In the genomic region with DNA sequence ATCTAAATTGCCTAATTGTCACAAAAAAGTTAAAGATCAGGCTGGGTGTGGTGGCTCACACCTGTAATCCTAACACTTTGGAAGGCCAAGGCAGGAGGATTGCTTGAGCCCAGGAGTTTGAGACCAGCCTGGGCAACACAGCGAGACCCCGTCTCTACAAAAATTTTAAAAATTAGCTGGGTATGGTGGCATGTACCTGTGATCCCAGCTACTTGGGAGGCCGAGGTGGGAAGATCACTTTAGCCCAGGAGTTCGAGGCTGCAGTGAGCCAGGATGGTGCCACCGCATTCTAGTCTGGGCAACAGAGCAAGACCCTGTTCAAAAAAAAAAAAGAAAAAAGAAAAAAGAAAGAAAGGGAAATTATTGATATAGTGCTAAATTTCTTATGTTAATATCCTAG, we compare ENCODE assay signal across 5 cellular contexts. TPM values are rescaled to one million over a fixed set of nuclear protein-coding genes. Genes with fewer than 3 reads are reported as not detected.
"Had no signal": no experiment of that assay in that cellular context is flagged by ENCODE, and none has a peak within 500 bp of the region (broad histone marks: within the 10 kb centered on the region; RNA-seq: fewer than 3 reads in every experiment).

No MANE protein-coding gene starts in this region.

RNA-seq across cellular contexts. Expression of a gene that starts 26.4 kb away (rescaled TPM):
- total RNA-seq: activated naive CD4-positive, alpha-beta T cell treated with anti-CD3 and anti-CD28 coated beads, Interleukin-2, amount 50 U/mL, for 72 hours; activated naive CD8-positive, alpha-beta T cell treated with anti-CD3 and anti-CD28 coated beads, Interleukin-2, amount 10 ng/mL, durations not matched to agents 7 days and 5 days; activated T-helper 1 cell treated with anti-CD3 and anti-CD28 coated beads, Interleukin-12 subunit alpha, Interleukin-12 subunit beta, Interleukin-2, Interleukin-4 antibody, amounts not matched to agents 30 ng/mL and 10 ng/mL and 1 ng/mL, durations not matched to agents 14 hours and 24 hours and 36 hours; activated T-helper 17 cell treated with anti-CD3 and anti-CD28 coated beads, Interleukin-2, amount 50 U/mL, for 72 hours; ascending aorta had no signal

RNA-seq across cellular contexts. Expression of a gene that starts 32.6 kb away (rescaled TPM):
- total RNA-seq: ascending aorta had no signal
